18 cellular contexts compared by ENCODE assay signal in the genomic region with DNA sequence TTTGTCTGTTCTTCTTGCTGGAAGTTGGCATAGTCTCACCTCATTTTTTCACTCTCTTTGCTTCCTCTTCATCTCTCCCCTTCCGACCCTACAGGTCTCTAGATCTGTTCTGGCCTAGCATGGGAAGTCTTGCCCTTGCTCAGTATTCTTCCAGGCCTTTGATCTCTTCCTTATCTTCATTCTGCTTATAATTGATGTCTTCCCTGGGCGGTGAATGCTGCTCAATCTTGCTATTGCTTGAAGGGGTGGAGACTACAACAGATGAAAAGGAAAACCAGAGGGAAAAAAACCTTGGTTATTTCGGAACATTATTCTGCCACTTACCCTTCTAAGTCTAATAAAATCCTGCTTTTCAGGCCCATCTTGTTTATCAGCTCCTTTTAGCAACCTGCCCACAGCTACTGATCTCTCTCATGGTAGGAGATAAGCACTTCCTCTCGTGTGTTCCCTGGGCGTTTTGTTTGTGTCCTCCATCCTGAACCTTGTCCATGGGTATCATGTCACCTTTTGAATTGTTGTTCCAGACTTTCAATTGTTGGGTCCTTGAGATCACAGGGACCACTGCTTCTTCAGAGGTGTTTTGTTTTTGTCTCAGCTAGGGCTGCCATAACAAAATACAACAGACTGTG.
A peak's percentile ranks its signal among the peaks of the same experiment; 100 is the strongest.
DNase-seq lines count a peak whose midpoint lies in the region; ATAC-seq and TF ChIP-seq lines count a peak whose summit lies in the region.
"Had no signal": no experiment of that assay in that cellular context is flagged by ENCODE, and none has a peak within 500 bp of the region (broad histone marks: within the 10 kb centered on the region; RNA-seq: fewer than 3 reads in every experiment).

No MANE protein-coding gene starts in this region.

- WGBS in body of pancreas, 2 donors: 79 to 81% methylated on average over 5 of the region's 5 CpGs

- peaks cover 7% of the 10 kb centered on the region for H3K4me1 Mint-ChIP-seq in activated naive CD4-positive, alpha-beta T cell treated with anti-CD3 and anti-CD28 coated beads, Interleukin-2, amount 50 U/mL, for 24 hours
- no peaks in the 10 kb centered on the region for H3K4me1 Mint-ChIP-seq in activated T-helper 17 cell treated with anti-CD3 and anti-CD28 coated beads, Interleukin-2, amount 50 U/mL, for 72 hours
- peaks cover 30% of the 10 kb centered on the region for H3K4me1 Mint-ChIP-seq in type B pancreatic cell (ENCODE audit: unreplicated experiment)
- peaks cover 14% of the 10 kb centered on the region for H3K4me1 Mint-ChIP-seq in endothelial cell (ENCODE audit: unreplicated experiment)

- H3K4me3 ChIP-seq in mucosa of descending colon (no peak overlapping the region), body of pancreas (no peak overlapping the region)

- H3K36me3 Mint-ChIP-seq in activated naive CD4-positive, alpha-beta T cell treated with anti-CD3 and anti-CD28 coated beads, Interleukin-2, amount 50 U/mL, for 24 hours: no peaks in the 10 kb centered on the region
- H3K36me3 Mint-ChIP-seq in activated T-helper 17 cell treated with anti-CD3 and anti-CD28 coated beads, Interleukin-2, amount 50 U/mL, for 72 hours (ENCODE audit: low read depth): no peaks in the 10 kb centered on the region
- peaks cover 14% of the 10 kb centered on the region for H3K36me3 Mint-ChIP-seq in type B pancreatic cell
- no peaks in the 10 kb centered on the region for H3K36me3 Mint-ChIP-seq in endothelial cell (ENCODE audit: low read depth, unreplicated experiment)
- H3K36me3 Mint-ChIP-seq: CD8-positive, alpha-beta T cell had no signal

- no peaks in the 10 kb centered on the region for H3K9me3 Mint-ChIP-seq in activated naive CD4-positive, alpha-beta T cell treated with anti-CD3 and anti-CD28 coated beads, Interleukin-2, amount 50 U/mL, for 24 hours
- no peaks in the 10 kb centered on the region for H3K9me3 Mint-ChIP-seq in activated T-helper 17 cell treated with anti-CD3 and anti-CD28 coated beads, Interleukin-2, amount 50 U/mL, for 72 hours
- H3K9me3 Mint-ChIP-seq in type B pancreatic cell (peaks cover 10% of the 10 kb centered on the region), endothelial cell (ENCODE audit: unreplicated experiment) (no peaks in the 10 kb centered on the region)

- H3K27me3 ChIP-seq in body of pancreas: no peaks in the 10 kb centered on the region

- intact Hi-C loops in mucosa of descending colon (cut with DNase I, micrococcal nuclease): loop anchor here in 1 of 2 donors (5.0 to 10.0 kb wide), 3 partner anchors 91 to 453 kb away; no protein-coding TSS in a partner anchor
- intact Hi-C loops in body of pancreas (cut with DNase I): no loop called here

- H3K36me3 ChIP-seq in mucosa of descending colon (ENCODE audit: low read depth) (no peaks in the 10 kb centered on the region), body of pancreas (replicated peaks in 1 of 2; ENCODE audit: insufficient read depth in 1 of 2, low read depth in 2 of 2) (no peaks in the 10 kb centered on the region)

- ATAC-seq in activated T-helper 17 cell treated with anti-CD3 and anti-CD28 coated beads, Interleukin-2, amount 50 U/mL, for 72 hours (replicated peaks): no peak
- ATAC-seq in mucosa of descending colon: peak; percentile 33
- ATAC-seq in body of pancreas: no peak
- ATAC-seq: CD8-positive, alpha-beta T cell; Right ventricle myocardium inferior had no signal

- no peak overlapping the region for H3K27ac ChIP-seq in body of pancreas
- H3K27ac ChIP-seq: 22Rv1, KMS-11 had no signal

- TF ChIP-seq POLR2A in body of pancreas (IDR thresholded peaks at IDR 0.05): no peak

- H3K27me3 Mint-ChIP-seq in activated naive CD4-positive, alpha-beta T cell treated with anti-CD3 and anti-CD28 coated beads, Interleukin-2, amount 50 U/mL, for 24 hours: peaks cover 6% of the 10 kb centered on the region
- H3K27me3 Mint-ChIP-seq in activated T-helper 17 cell treated with anti-CD3 and anti-CD28 coated beads, Interleukin-2, amount 50 U/mL, for 72 hours: peaks cover 7% of the 10 kb centered on the region
- H3K27me3 Mint-ChIP-seq in type B pancreatic cell (no peaks in the 10 kb centered on the region), endothelial cell (ENCODE audit: unreplicated experiment) (no peaks in the 10 kb centered on the region)

- H3K9me3 ChIP-seq in mucosa of descending colon (no peaks in the 10 kb centered on the region), body of pancreas (no peaks in the 10 kb centered on the region)

- peak overlapping the region; percentile 69 for H3K27ac Mint-ChIP-seq in activated naive CD4-positive, alpha-beta T cell treated with anti-CD3 and anti-CD28 coated beads, Interleukin-2, amount 50 U/mL, for 24 hours
- H3K27ac Mint-ChIP-seq in activated T-helper 17 cell treated with anti-CD3 and anti-CD28 coated beads, Interleukin-2, amount 50 U/mL, for 72 hours: peak overlapping the region; percentile 25
- H3K27ac Mint-ChIP-seq in type B pancreatic cell (peak overlapping the region; percentile 85), endothelial cell (ENCODE audit: unreplicated experiment) (no peak overlapping the region)
- H3K27ac Mint-ChIP-seq: CD8-positive, alpha-beta T cell had no signal

- TF ChIP-seq CTCF in mucosa of descending colon (IDR thresholded peaks at IDR 0.05) (no peak), type B pancreatic cell (conservative IDR thresholded peaks at IDR 0.05) (no peak), endothelial cell (IDR thresholded peaks at IDR 0.05; ENCODE audit: unreplicated experiment) (no peak), body of pancreas (IDR thresholded peaks at IDR 0.05) (no peak)

- DNase-seq in activated naive CD4-positive, alpha-beta T cell (lab: John Stamatoyannopoulos, UW): no peak
- DNase-seq in mucosa of descending colon (no peak), type B pancreatic cell (ENCODE audit: extremely low spot score, unreplicated experiment) (no peak), endothelial cell (ENCODE audit: low spot score) (no peak), body of pancreas (no peak), NCI-H187 treated with DMSO at 0.1 percent for 48 hours (lab: John Stamatoyannopoulos, UW) (no peak)
- DNase-seq: CD8-positive, alpha-beta T cell; DND-41; NCI-H1048; NCI-H1436 treated with DMSO at 0.1 percent for 48 hours; NCI-H2081; NCI-H510A treated with DMSO at 0.1 percent for 48 hours; NCI-H82 had no signal

- H3K4me1 ChIP-seq in mucosa of descending colon (ENCODE audit: low read depth) (no peaks in the 10 kb centered on the region), body of pancreas (no peaks in the 10 kb centered on the region)

- no peak overlapping the region for H3K4me3 Mint-ChIP-seq in activated naive CD4-positive, alpha-beta T cell treated with anti-CD3 and anti-CD28 coated beads, Interleukin-2, amount 50 U/mL, for 24 hours
- no peak overlapping the region for H3K4me3 Mint-ChIP-seq in activated T-helper 17 cell treated with anti-CD3 and anti-CD28 coated beads, Interleukin-2, amount 50 U/mL, for 72 hours
- H3K4me3 Mint-ChIP-seq in type B pancreatic cell: peak overlapping the region; percentile 53
- no peak overlapping the region for H3K4me3 Mint-ChIP-seq in endothelial cell (ENCODE audit: unreplicated experiment)
- H3K4me3 Mint-ChIP-seq: CD8-positive, alpha-beta T cell had no signal
